8 cellular contexts compared by ENCODE assay signal in the genomic region with DNA sequence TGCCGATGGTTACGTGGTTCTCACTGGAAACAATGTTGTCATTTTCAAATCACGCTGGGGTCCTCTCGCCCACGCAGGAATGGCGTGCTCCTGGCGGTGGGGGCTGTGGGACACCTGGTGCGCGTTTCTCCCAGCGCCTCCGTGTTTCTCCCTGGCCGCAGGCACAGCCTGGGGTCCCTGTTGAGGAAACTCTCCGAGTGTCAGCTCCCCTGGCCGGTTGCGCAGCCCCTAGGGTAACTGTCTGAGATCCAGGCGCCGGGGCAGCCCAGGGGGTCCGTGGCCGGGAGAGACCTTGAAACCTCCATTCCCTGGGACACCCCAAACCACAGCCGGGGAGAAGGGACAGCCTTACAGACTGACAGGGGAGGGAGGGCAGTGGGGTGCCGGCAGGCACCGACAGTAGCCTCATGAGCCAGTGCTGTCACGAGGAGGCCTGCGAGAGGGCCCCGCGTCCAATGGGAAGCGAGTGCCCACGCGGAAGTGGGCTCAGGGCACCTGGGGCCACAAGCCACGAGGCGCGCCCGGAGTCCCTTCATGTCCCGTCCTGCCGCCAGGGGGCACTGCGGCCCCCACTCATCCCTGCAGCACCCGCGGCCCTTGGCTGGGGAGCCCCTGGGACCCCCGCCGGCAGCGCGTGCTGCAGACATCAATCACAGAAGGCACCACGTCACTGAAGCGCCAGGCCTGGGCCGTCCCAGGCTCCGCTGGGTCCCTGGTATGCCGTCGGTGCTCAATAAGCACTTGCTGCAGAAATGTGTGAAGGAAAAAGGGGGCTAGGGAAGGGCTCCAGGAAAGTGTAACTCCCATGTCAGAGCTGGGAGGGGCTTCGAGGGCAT. TPM values are rescaled to one million over a fixed set of nuclear protein-coding genes. Genes with fewer than 3 reads are reported as not detected.
A peak's percentile ranks its signal among the peaks of the same experiment; 100 is the strongest.
DNase-seq lines count a peak whose midpoint lies in the region; ATAC-seq and TF ChIP-seq lines count a peak whose summit lies in the region.

No MANE protein-coding gene starts in this region.

- H3K4me1 ChIP-seq in PC-3 (ENCODE audit: insufficient read depth, low read length) = no peaks in the 10 kb centered on the region; the same call in 1 of the 2 replicates

- no TSS peak for BruUV-seq in PC-3 (replicated peaks; lab: Mats Ljungman, UMichigan)

- H3K79me2 ChIP-seq in PC-3 (ENCODE audit: low read length) = no peaks in the 10 kb centered on the region

- no peaks in the 10 kb centered on the region for H3K27me3 Mint-ChIP-seq in activated T-helper 17 cell treated with anti-CD3 and anti-CD28 coated beads, Interleukin-2, amount 50 U/mL, for 72 hours

- no peaks in the 10 kb centered on the region for H3K9me3 Mint-ChIP-seq in activated T-helper 17 cell treated with anti-CD3 and anti-CD28 coated beads, Interleukin-2, amount 50 U/mL, for 72 hours

- TF ChIP-seq CTCF in GM12874 (IDR thresholded peaks at IDR 0.05; ENCODE audit: insufficient read depth, low read depth, low read length) = peak; percentile 96
- TF ChIP-seq CTCF in PC-3 (conservative IDR thresholded peaks at IDR 0.05; ENCODE audit: low read depth, low read length) = peak; percentile 70

- H3F3A ChIP-seq in PC-3 (ENCODE audit: low read length, unreplicated experiment) = no peaks in the 10 kb centered on the region

- H3K4me3 ChIP-seq in PC-3 (ENCODE audit: low read length) = no peak overlapping the region

- no peak overlapping the region for H3K9ac ChIP-seq in PC-3 (ENCODE audit: low read length)

- H3K4me2 ChIP-seq in PC-3 (ENCODE audit: low read length) = peak overlapping the region; percentile 44

- no peaks in the 10 kb centered on the region for H3K9me2 ChIP-seq in PC-3 (replicated peaks; ENCODE audit: low read length)

- peak overlapping the region; percentile 23 for H3K4me3 Mint-ChIP-seq in activated T-helper 17 cell treated with anti-CD3 and anti-CD28 coated beads, Interleukin-2, amount 50 U/mL, for 72 hours

- H3K36me3 ChIP-seq in PC-3 (ENCODE audit: low read depth, low read length) = no peaks in the 10 kb centered on the region

- H3K27ac ChIP-seq in PC-3 (ENCODE audit: low read length) = no peak overlapping the region

- H3K27me3 ChIP-seq in PC-3 (ENCODE audit: low read length) = no peaks in the 10 kb centered on the region

- no peaks in the 10 kb centered on the region for H3K9me3 ChIP-seq in PC-3 (ENCODE audit: low read length)

- DNase-seq in PC-3 = peak; percentile 21
- peak; percentile 47 for DNase-seq in glomerular visceral epithelial cell (ENCODE audit: extremely low spot score)
- no peak for DNase-seq in sciatic nerve (ENCODE audit: low spot score)
- no peak for DNase-seq in NCI-H524 treated with DMSO at 0.1 percent for 48 hours (lab: John Stamatoyannopoulos, UW)

- POLR2A ChIA-PET in PC-3 (lab: Charles Lee; ENCODE audit: unreplicated experiment) = no interaction called here

- H3K27ac Mint-ChIP-seq in activated T-helper 17 cell treated with anti-CD3 and anti-CD28 coated beads, Interleukin-2, amount 50 U/mL, for 72 hours = no peak overlapping the region

- peaks cover 4% of the 10 kb centered on the region for H3K4me1 Mint-ChIP-seq in activated T-helper 17 cell treated with anti-CD3 and anti-CD28 coated beads, Interleukin-2, amount 50 U/mL, for 72 hours

- ATAC-seq in PC-3 (peak; percentile 12; the same call in 1 of the 2 replicates), sciatic nerve (peak; percentile 4), GM21576 (IDR thresholded peaks at IDR 0.05; ENCODE audit: unreplicated experiment) (no peak), GM21390 (IDR thresholded peaks at IDR 0.05; ENCODE audit: unreplicated experiment) (no peak)
- peak; percentile 57 for ATAC-seq in activated T-helper 17 cell treated with anti-CD3 and anti-CD28 coated beads, Interleukin-2, amount 50 U/mL, for 72 hours (replicated peaks)

- no peaks in the 10 kb centered on the region for H3K36me3 Mint-ChIP-seq in activated T-helper 17 cell treated with anti-CD3 and anti-CD28 coated beads, Interleukin-2, amount 50 U/mL, for 72 hours (ENCODE audit: low read depth)

- peak overlapping the region; percentile 61; the same call in 1 of the 2 replicates for H2AFZ ChIP-seq in PC-3 (ENCODE audit: low read length)

- CTCF ChIA-PET in PC-3 (lab: Charles Lee) = no interaction called here

- H4K20me1 ChIP-seq in PC-3 (ENCODE audit: low read length) = no peaks in the 10 kb centered on the region

- intact Hi-C loops in PC-3 (cut with micrococcal nuclease) = no loop called here
- intact Hi-C loops in sciatic nerve (cut with DNase I) = no loop called here

RNA-seq across cellular contexts. Expression of a gene that starts 9.5 kb away (rescaled TPM):
- 1.7 and 5.0 TPM in 2 replicates for total RNA-seq in PC-3 (2014; rRNA removed)
- total RNA-seq in activated T-helper 17 cell treated with anti-CD3 and anti-CD28 coated beads, Interleukin-2, amount 50 U/mL, for 72 hours = 1 to 10 TPM; 3.0 to 3.9 TPM
- total RNA-seq in sciatic nerve = 48.3 TPM

RNA-seq across cellular contexts. Expression of a gene that starts 12.3 kb away (rescaled TPM):
- total RNA-seq in PC-3 (2014; rRNA removed) = 27.2 and 34.7 TPM in 2 replicates
- total RNA-seq in activated T-helper 17 cell treated with anti-CD3 and anti-CD28 coated beads, Interleukin-2, amount 50 U/mL, for 72 hours = 1 to 10 TPM; 1.7 to 2.2 TPM
- 3.9 TPM for total RNA-seq in sciatic nerve

RNA-seq across cellular contexts. Expression of a gene that starts 13.2 kb away (rescaled TPM):
- total RNA-seq in PC-3 (2014; rRNA removed) = 3.9 and 5.7 TPM in 2 replicates
- total RNA-seq in activated T-helper 17 cell treated with anti-CD3 and anti-CD28 coated beads, Interleukin-2, amount 50 U/mL, for 72 hours = 1 to 10 TPM; 2.4 to 7.8 TPM
- total RNA-seq in sciatic nerve = 2.5 TPM

RNA-seq across cellular contexts. Expression of a gene that starts 20.6 kb away (rescaled TPM):
- total RNA-seq in PC-3 (2014; rRNA removed) (not detected in 2 replicates), sciatic nerve (0.80 TPM)
- not detected for total RNA-seq in activated T-helper 17 cell treated with anti-CD3 and anti-CD28 coated beads, Interleukin-2, amount 50 U/mL, for 72 hours

RNA-seq across cellular contexts. Expression of a gene that starts 24.3 kb away (rescaled TPM):
- total RNA-seq in PC-3 (2014; rRNA removed) (45.0 and 54.9 TPM in 2 replicates), sciatic nerve (22.1 TPM)
- 10 to 100 TPM; 36.5 to 37.2 TPM for total RNA-seq in activated T-helper 17 cell treated with anti-CD3 and anti-CD28 coated beads, Interleukin-2, amount 50 U/mL, for 72 hours

Comparison
In these comparisons a context has a peak if more than half of its experiments do, and no peak if none do; other contexts are left out.
1. ATAC-seq: peak in PC-3 (single experiment), activated T-helper 17 cell treated with anti-CD3 and anti-CD28 coated beads, Interleukin-2, amount 50 U/mL, for 72 hours (single experiment) and sciatic nerve (single experiment); none in GM21576 (single experiment) and GM21390 (single experiment).
2. DNase-seq: peak in PC-3 (single experiment) and glomerular visceral epithelial cell (single experiment); none in sciatic nerve (single experiment) and NCI-H524 treated with DMSO at 0.1 percent for 48 hours (single experiment).